ENCODE assay signal across 1 cellular context in genomic region chr19:38915329-38916321, GRCh38.
TF ChIP-seq lines count a peak whose summit lies in the region.

No MANE protein-coding gene starts in this region.

TF ChIP-seq in HEK293, 187 proteins besides CTCF, POLR2A, EP300 and RAD21 (continued from another document):
- TF ChIP-seq ZNF280C (tag by site-specific recombination; IDR thresholded peaks at IDR 0.05) (no peak), ZNF146 (tag by site-specific recombination; IDR thresholded peaks at IDR 0.05) (no peak), GLIS2 (tag by site-specific recombination; IDR thresholded peaks at IDR 0.05) (0 out of 2 replicates have a peak, but pooled peaks have one; percentile 19), ZBTB21 (tag by site-specific recombination; IDR thresholded peaks at IDR 0.05) (no peak), SCRT1 (tag by site-specific recombination; IDR thresholded peaks at IDR 0.05; ENCODE audit: borderline replicate concordance) (no peak), ZNF549 (tag by site-specific recombination; IDR thresholded peaks at IDR 0.05) (no peak), HOXD13 (CRISPR knock-in tag; IDR thresholded peaks at IDR 0.05; ENCODE audit: borderline replicate concordance) (no peak), BCL11B (tag by site-specific recombination; IDR thresholded peaks at IDR 0.05; ENCODE audit: low read depth) (no peak), ZNF768 (tag by site-specific recombination; IDR thresholded peaks at IDR 0.05) (no peak), SALL2 (tag by site-specific recombination; IDR thresholded peaks at IDR 0.05; ENCODE audit: borderline replicate concordance) (no peak)
